Comparison of ENCODE assay signal across 2 cellular contexts in the genomic region with DNA sequence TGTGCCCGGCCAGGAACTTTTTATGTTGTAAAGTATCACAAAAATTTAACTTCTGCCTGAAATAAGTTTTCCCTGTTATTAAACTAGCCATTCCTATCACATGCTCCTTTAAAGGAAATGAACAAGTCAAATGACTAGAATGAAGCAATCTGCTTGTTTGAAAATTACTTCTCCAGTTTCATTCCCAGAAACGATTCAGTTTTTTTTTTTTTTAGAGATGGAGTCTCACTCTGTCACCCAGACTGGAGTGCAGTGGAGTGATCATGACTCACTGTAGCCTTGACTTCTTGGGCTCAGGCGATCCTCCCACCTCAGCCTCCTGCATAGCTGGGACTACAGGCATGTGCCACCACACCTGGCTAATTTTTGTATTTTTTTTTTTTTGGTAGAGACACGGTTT.
TF ChIP-seq lines count a peak whose summit lies in the region.

No MANE protein-coding gene starts in this region.

TF ChIP-seq in IMR-90, 13 proteins besides CTCF, POLR2A, EP300 and RAD21:
- TF ChIP-seq CEBPB (IDR thresholded peaks at IDR 0.05; ENCODE audit: low read depth, low read length) (peak; percentile 58; the same call in 1 of the 2 replicates), RFX5 (IDR thresholded peaks at IDR 0.05; ENCODE audit: low read depth, low read length) (no peak), NFE2L2 (IDR thresholded peaks at IDR 0.05; ENCODE audit: low read depth, low read length) (no peak), SMC3 (IDR thresholded peaks at IDR 0.05; ENCODE audit: low read depth, low read length) (no peak), FOS (IDR thresholded peaks at IDR 0.05; ENCODE audit: low read depth, low read length) (no peak)

TF ChIP-seq in H1, 55 proteins besides CTCF, POLR2A, EP300 and RAD21:
- TF ChIP-seq JUN (IDR thresholded peaks at IDR 0.05; ENCODE audit: low read depth, low read length): no peak
- TF ChIP-seq GABPA (IDR thresholded peaks at IDR 0.05; ENCODE audit: borderline replicate concordance, insufficient read depth, low read length): no peak
- TF ChIP-seq RFX5 (IDR thresholded peaks at IDR 0.05; ENCODE audit: borderline replicate concordance, low read depth, low read length): no peak
- TF ChIP-seq PHF8 (conservative IDR thresholded peaks at IDR 0.05; ENCODE audit: low read depth, low read length): no peak
- TF ChIP-seq, protein P1, sequence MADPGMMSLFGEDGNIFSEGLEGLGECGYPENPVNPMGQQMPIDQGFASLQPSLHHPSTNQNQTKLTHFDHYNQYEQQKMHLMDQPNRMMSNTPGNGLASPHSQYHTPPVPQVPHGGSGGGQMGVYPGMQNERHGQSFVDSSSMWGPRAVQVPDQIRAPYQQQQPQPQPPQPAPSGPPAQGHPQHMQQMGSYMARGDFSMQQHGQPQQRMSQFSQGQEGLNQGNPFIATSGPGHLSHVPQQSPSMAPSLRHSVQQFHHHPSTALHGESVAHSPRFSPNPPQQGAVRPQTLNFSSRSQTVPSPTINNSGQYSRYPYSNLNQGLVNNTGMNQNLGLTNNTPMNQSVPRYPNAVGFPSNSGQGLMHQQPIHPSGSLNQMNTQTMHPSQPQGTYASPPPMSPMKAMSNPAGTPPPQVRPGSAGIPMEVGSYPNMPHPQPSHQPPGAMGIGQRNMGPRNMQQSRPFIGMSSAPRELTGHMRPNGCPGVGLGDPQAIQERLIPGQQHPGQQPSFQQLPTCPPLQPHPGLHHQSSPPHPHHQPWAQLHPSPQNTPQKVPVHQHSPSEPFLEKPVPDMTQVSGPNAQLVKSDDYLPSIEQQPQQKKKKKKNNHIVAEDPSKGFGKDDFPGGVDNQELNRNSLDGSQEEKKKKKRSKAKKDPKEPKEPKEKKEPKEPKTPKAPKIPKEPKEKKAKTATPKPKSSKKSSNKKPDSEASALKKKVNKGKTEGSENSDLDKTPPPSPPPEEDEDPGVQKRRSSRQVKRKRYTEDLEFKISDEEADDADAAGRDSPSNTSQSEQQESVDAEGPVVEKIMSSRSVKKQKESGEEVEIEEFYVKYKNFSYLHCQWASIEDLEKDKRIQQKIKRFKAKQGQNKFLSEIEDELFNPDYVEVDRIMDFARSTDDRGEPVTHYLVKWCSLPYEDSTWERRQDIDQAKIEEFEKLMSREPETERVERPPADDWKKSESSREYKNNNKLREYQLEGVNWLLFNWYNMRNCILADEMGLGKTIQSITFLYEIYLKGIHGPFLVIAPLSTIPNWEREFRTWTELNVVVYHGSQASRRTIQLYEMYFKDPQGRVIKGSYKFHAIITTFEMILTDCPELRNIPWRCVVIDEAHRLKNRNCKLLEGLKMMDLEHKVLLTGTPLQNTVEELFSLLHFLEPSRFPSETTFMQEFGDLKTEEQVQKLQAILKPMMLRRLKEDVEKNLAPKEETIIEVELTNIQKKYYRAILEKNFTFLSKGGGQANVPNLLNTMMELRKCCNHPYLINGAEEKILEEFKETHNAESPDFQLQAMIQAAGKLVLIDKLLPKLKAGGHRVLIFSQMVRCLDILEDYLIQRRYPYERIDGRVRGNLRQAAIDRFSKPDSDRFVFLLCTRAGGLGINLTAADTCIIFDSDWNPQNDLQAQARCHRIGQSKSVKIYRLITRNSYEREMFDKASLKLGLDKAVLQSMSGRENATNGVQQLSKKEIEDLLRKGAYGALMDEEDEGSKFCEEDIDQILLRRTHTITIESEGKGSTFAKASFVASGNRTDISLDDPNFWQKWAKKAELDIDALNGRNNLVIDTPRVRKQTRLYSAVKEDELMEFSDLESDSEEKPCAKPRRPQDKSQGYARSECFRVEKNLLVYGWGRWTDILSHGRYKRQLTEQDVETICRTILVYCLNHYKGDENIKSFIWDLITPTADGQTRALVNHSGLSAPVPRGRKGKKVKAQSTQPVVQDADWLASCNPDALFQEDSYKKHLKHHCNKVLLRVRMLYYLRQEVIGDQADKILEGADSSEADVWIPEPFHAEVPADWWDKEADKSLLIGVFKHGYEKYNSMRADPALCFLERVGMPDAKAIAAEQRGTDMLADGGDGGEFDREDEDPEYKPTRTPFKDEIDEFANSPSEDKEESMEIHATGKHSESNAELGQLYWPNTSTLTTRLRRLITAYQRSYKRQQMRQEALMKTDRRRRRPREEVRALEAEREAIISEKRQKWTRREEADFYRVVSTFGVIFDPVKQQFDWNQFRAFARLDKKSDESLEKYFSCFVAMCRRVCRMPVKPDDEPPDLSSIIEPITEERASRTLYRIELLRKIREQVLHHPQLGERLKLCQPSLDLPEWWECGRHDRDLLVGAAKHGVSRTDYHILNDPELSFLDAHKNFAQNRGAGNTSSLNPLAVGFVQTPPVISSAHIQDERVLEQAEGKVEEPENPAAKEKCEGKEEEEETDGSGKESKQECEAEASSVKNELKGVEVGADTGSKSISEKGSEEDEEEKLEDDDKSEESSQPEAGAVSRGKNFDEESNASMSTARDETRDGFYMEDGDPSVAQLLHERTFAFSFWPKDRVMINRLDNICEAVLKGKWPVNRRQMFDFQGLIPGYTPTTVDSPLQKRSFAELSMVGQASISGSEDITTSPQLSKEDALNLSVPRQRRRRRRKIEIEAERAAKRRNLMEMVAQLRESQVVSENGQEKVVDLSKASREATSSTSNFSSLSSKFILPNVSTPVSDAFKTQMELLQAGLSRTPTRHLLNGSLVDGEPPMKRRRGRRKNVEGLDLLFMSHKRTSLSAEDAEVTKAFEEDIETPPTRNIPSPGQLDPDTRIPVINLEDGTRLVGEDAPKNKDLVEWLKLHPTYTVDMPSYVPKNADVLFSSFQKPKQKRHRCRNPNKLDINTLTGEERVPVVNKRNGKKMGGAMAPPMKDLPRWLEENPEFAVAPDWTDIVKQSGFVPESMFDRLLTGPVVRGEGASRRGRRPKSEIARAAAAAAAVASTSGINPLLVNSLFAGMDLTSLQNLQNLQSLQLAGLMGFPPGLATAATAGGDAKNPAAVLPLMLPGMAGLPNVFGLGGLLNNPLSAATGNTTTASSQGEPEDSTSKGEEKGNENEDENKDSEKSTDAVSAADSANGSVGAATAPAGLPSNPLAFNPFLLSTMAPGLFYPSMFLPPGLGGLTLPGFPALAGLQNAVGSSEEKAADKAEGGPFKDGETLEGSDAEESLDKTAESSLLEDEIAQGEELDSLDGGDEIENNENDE (IDR thresholded peaks at IDR 0.05; ENCODE audit: insufficient replicate concordance, low read length): no peak
- no peak for TF ChIP-seq CBX8 (IDR thresholded peaks at IDR 0.05; ENCODE audit: borderline replicate concordance, low read depth, low read length)
- no peak for TF ChIP-seq BACH1 (IDR thresholded peaks at IDR 0.05; ENCODE audit: low read length)
- TF ChIP-seq EZH2 (IDR thresholded peaks at IDR 0.05; ENCODE audit: low read depth, low read length, severe bottlenecking): no peak
- no peak for TF ChIP-seq ASH2L (IDR thresholded peaks at IDR 0.05; ENCODE audit: low read length)
- no peak for TF ChIP-seq TCF12 (IDR thresholded peaks at IDR 0.05; ENCODE audit: low read depth, low read length)
